In the genomic region with DNA sequence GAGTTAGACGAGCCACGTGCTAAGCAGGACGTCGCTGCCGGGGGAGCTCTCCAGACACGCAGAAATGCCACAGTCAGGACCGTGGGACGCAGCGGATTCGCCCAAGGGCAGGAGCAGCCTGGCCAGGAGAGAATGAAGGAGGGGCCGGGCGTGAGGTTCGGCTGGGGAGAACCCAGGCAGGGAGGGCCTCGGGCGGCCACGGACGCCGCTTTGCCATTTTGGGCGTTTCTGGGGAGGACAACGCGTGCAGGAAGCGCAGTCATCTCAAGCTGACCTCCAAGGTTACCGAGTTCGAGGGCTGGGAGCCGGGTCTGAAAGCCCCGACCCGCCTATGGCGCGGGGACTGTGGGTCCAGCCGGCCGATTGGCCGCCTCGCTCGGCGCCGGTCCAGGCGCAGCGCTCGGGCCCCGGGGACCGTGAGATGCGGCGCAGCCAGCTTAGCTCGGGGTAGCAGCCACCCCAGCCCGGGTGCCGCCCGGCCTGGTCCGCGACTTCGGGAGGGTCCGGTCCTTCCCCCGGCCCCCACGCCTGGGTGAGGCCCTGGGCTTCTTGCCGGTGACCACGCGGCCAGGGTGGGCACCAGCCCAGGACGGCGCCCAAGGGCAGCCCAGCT, we compare ENCODE assay signal across 8 cellular contexts. TPM values are rescaled to one million over a fixed set of nuclear protein-coding genes. Genes with fewer than 3 reads are reported as not detected.
DNase-seq lines count a peak whose midpoint lies in the region; ATAC-seq and TF ChIP-seq lines count a peak whose summit lies in the region.

No MANE protein-coding gene starts in this region.

- peaks cover 18% of the 10 kb centered on the region for H3K79me2 ChIP-seq in Karpas-422 (ENCODE audit: low read length)
- H3K79me2 ChIP-seq in trophoblast cell (ENCODE audit: control insufficient read depth, insufficient read depth, low read length, poor library complexity) = peaks cover 7% of the 10 kb centered on the region

- H2BK5ac ChIP-seq in trophoblast cell (ENCODE audit: low read depth, low read length, poor library complexity) = peak overlapping the region; percentile 18

- peak overlapping the region; percentile 92 for H3K4me3 Mint-ChIP-seq in activated T-helper 2 cell treated with anti-CD3 and anti-CD28 coated beads, Interferon-gamma antibody, Interleukin-2, Interleukin-4, amounts not matched to agents 10 μg/mL and 5 μg/mL and 100 μg/mL, durations not matched to agents 14 hours and 24 hours and 36 hours (ENCODE audit: low read depth)

- H3K4me2 ChIP-seq in Karpas-422 (ENCODE audit: low read depth, low read length, poor library complexity, severe bottlenecking) = peak overlapping the region; percentile 97
- H3K4me2 ChIP-seq in trophoblast cell (ENCODE audit: low read length) = peak overlapping the region; percentile 85

- peaks cover 34% of the 10 kb centered on the region for H3K4me1 Mint-ChIP-seq in activated T-helper 2 cell treated with anti-CD3 and anti-CD28 coated beads, Interferon-gamma antibody, Interleukin-2, Interleukin-4, amounts not matched to agents 10 μg/mL and 5 μg/mL and 100 μg/mL, durations not matched to agents 14 hours and 24 hours and 36 hours (ENCODE audit: low read depth)

- no peak overlapping the region for H2AK5ac ChIP-seq in trophoblast cell (ENCODE audit: low read length)

- H3K9ac ChIP-seq in Karpas-422 (ENCODE audit: low read length) = peak overlapping the region; percentile 92
- peak overlapping the region; percentile 84 for H3K9ac ChIP-seq in trophoblast cell (ENCODE audit: low read length)

- intact Hi-C loops in activated T-helper 2 cell treated with anti-CD3 and anti-CD28 coated beads, Interferon-gamma antibody, Interleukin-2, Interleukin-4, amounts not matched to agents 10 μg/mL and 5 μg/mL and 100 μg/mL, durations not matched to agents 14 hours and 24 hours and 36 hours (cut with micrococcal nuclease) = loop anchor here (1.0 to 5.0 kb wide), 4 partner anchors 16 to 151 kb away; a partner anchor contains a TSS

- no peaks in the 10 kb centered on the region for H3K27me3 ChIP-seq in AG04450 (ENCODE audit: control insufficient read depth, insufficient read depth, low read length)
- no peaks in the 10 kb centered on the region for H3K27me3 ChIP-seq in Karpas-422 (ENCODE audit: low read length)
- H3K27me3 ChIP-seq in gastroesophageal sphincter = no peaks in the 10 kb centered on the region
- H3K27me3 ChIP-seq in trophoblast cell (ENCODE audit: insufficient read depth, low read length) = no peaks in the 10 kb centered on the region

- H3K36me3 ChIP-seq in Karpas-422 (ENCODE audit: insufficient read depth, low read length) (no peaks in the 10 kb centered on the region), gastroesophageal sphincter (peaks cover 0 to 48% of the 10 kb centered on the region in 2 donors), trophoblast cell (ENCODE audit: control insufficient read depth in 1 of 2, insufficient read depth in 2 of 2, low read length in 2 of 2) (peaks cover 4 to 8% of the 10 kb centered on the region in 2 experiments)

- H2BK12ac ChIP-seq in trophoblast cell (ENCODE audit: low read length) = no peak overlapping the region

- no peaks in the 10 kb centered on the region for H3K9me2 ChIP-seq in Karpas-422 (replicated peaks; ENCODE audit: insufficient read depth, low read length)

- H3K9me3 ChIP-seq in AG04450 (ENCODE audit: control insufficient read depth, insufficient read depth, low read length) = no peaks in the 10 kb centered on the region
- no peaks in the 10 kb centered on the region for H3K9me3 ChIP-seq in Karpas-422 (ENCODE audit: low read length)
- no peaks in the 10 kb centered on the region for H3K9me3 ChIP-seq in gastroesophageal sphincter
- peaks cover 3% of the 10 kb centered on the region for H3K9me3 ChIP-seq in trophoblast cell (ENCODE audit: insufficient read depth, low read depth, low read length)

- peak; percentile 6 for ATAC-seq in GM21390 (IDR thresholded peaks at IDR 0.05; ENCODE audit: unreplicated experiment)
- peak; percentile 15 for ATAC-seq in gastroesophageal sphincter
- no peak for ATAC-seq in GM18868 (IDR thresholded peaks at IDR 0.05; ENCODE audit: unreplicated experiment)

- H2BK120ac ChIP-seq in trophoblast cell (ENCODE audit: insufficient read depth, low read length, poor library complexity) = peak overlapping the region; percentile 58

- H4K12ac ChIP-seq in trophoblast cell (ENCODE audit: low read depth, low read length) = peak overlapping the region; percentile 45

- H3K4me3 ChIP-seq in AG04450 (ENCODE audit: low read depth, low read length) = peak overlapping the region; percentile 76
- peak overlapping the region; percentile 82 for H3K4me3 ChIP-seq in Karpas-422 (ENCODE audit: low read length)
- peak overlapping the region; percentile 56 to 61 for H3K4me3 ChIP-seq in gastroesophageal sphincter
- H3K4me3 ChIP-seq in trophoblast cell (ENCODE audit: low read depth, low read length) = peak overlapping the region; percentile 67

- TF ChIP-seq CTCF in AG04450 (IDR thresholded peaks at IDR 0.05; ENCODE audit: low read depth, low read length) = no peak
- TF ChIP-seq CTCF in gastroesophageal sphincter (IDR thresholded peaks at IDR 0.05) = no peak

- H3K4me1 ChIP-seq in Karpas-422 (ENCODE audit: low read length) (peaks cover 58% of the 10 kb centered on the region), gastroesophageal sphincter (peaks cover 0 to 66% (median 14%) of the 10 kb centered on the region in 3 donors), trophoblast cell (ENCODE audit: control insufficient read depth in 1 of 2, insufficient read depth in 2 of 2, low read length in 2 of 2) (peaks cover 10 to 12% of the 10 kb centered on the region in 2 experiments)

- H3K27ac ChIP-seq in AG04450 (ENCODE audit: low read depth, low read length) (peak overlapping the region; percentile 65), Karpas-422 (ENCODE audit: low read length) (peak overlapping the region; percentile 93), gastroesophageal sphincter (peak overlapping the region; percentile 92 to 99 (median 96)), trophoblast cell (ENCODE audit: low read depth, low read length) (peak overlapping the region; percentile 58)

- peaks cover 12% of the 10 kb centered on the region for H3K79me1 ChIP-seq in trophoblast cell (ENCODE audit: low read length)

- no peaks in the 10 kb centered on the region for H4K20me1 ChIP-seq in Karpas-422 (ENCODE audit: insufficient read depth, low read depth, low read length)

- no peak overlapping the region for H3K4ac ChIP-seq in trophoblast cell (ENCODE audit: low read depth, low read length)

- H2AFZ ChIP-seq in Karpas-422 (ENCODE audit: low read length) (no peak overlapping the region), trophoblast cell (ENCODE audit: insufficient read depth, low read length, poor library complexity) (peak overlapping the region; percentile 68)

- CTCF ChIA-PET in AG04450 (lab: Charles Lee) = interaction anchor here (0.6 to 1.7 kb wide), 5 partner anchors 18 to 313 kb away, joined by 4 to 7 read pairs (median 5); no protein-coding TSS in a partner anchor

- TF ChIP-seq EP300 in gastroesophageal sphincter (IDR thresholded peaks at IDR 0.05) = no peak

- WGBS in gastroesophageal sphincter (ENCODE audit: low coverage in 1 of 2), 2 donors = 0 to 2% methylated on average over 11 to 26 of the region's 58 CpGs
- WGBS in trophoblast cell (ENCODE audit: extremely low coverage, insufficient coverage, insufficient read length) = no CpG with 5 or more reads among the region's 58 CpGs

- no peaks in the 10 kb centered on the region for H3K27me3 Mint-ChIP-seq in activated T-helper 2 cell treated with anti-CD3 and anti-CD28 coated beads, Interferon-gamma antibody, Interleukin-2, Interleukin-4, amounts not matched to agents 10 μg/mL and 5 μg/mL and 100 μg/mL, durations not matched to agents 14 hours and 24 hours and 36 hours (ENCODE audit: low read depth)

- no peak overlapping the region for H3K23ac ChIP-seq in trophoblast cell (ENCODE audit: low read length)

- H3K14ac ChIP-seq in trophoblast cell (ENCODE audit: low read length) = peak overlapping the region; percentile 38

- peak overlapping the region; percentile 73 for H4K8ac ChIP-seq in trophoblast cell (ENCODE audit: low read depth, low read length)

- H4K91ac ChIP-seq in trophoblast cell (ENCODE audit: low read depth, low read length) = peak overlapping the region; percentile 71

- peak overlapping the region; percentile 88 for H3K27ac Mint-ChIP-seq in activated T-helper 2 cell treated with anti-CD3 and anti-CD28 coated beads, Interferon-gamma antibody, Interleukin-2, Interleukin-4, amounts not matched to agents 10 μg/mL and 5 μg/mL and 100 μg/mL, durations not matched to agents 14 hours and 24 hours and 36 hours

- H3K36me3 Mint-ChIP-seq in activated T-helper 2 cell treated with anti-CD3 and anti-CD28 coated beads, Interferon-gamma antibody, Interleukin-2, Interleukin-4, amounts not matched to agents 10 μg/mL and 5 μg/mL and 100 μg/mL, durations not matched to agents 14 hours and 24 hours and 36 hours (ENCODE audit: low read depth) = peaks cover 25% of the 10 kb centered on the region

- DNase-seq in AG04450 (ENCODE audit: low read depth, low spot score) (no peak), Karpas-422 (no peak), trophoblast cell (peak; percentile 66 to 68), NCI-H524 (lab: John Stamatoyannopoulos, UW) (no peak)
- DNase-seq in activated T-helper 2 cell treated with anti-CD3 and anti-CD28 coated beads, Interferon-gamma antibody, Interleukin-2, Interleukin-4, amounts not matched to agents 10 μg/mL and 5 μg/mL and 100 μg/mL, durations not matched to agents 14 hours and 24 hours and 36 hours (ENCODE audit: low spot score) = peak; percentile 40

- POLR2A ChIA-PET in AG04450 (lab: Yijun Ruan, JAX) = interaction anchor here (0.6 to 2.1 kb wide), 13 partner anchors 13 to 393 kb away, joined by 3 to 12 read pairs (median 4); a partner anchor contains a TSS

- H3K18ac ChIP-seq in trophoblast cell (ENCODE audit: low read length) = peak overlapping the region; percentile 5

- H3K9me3 Mint-ChIP-seq in activated T-helper 2 cell treated with anti-CD3 and anti-CD28 coated beads, Interferon-gamma antibody, Interleukin-2, Interleukin-4, amounts not matched to agents 10 μg/mL and 5 μg/mL and 100 μg/mL, durations not matched to agents 14 hours and 24 hours and 36 hours = no peaks in the 10 kb centered on the region

- TF ChIP-seq POLR2A in gastroesophageal sphincter (IDR thresholded peaks at IDR 0.05) = no peak

RNA-seq across cellular contexts. Expression of a gene that starts 0.8 kb away (rescaled TPM):
- 40.8 and 50.2 TPM in 2 replicates for polyA plus RNA-seq in AG04450 (2011; rRNA removed)
- polyA minus RNA-seq in AG04450 (2011; rRNA and poly(A)+ RNA removed) = 34.0 and 46.6 TPM in 2 replicates
- 28.9 and 58.1 TPM in 2 replicates for total RNA-seq in Karpas-422 (2014; rRNA removed; shearing (Covaris generic); ENCODE audit: low replicate concordance)
- total RNA-seq in activated T-helper 2 cell treated with anti-CD3 and anti-CD28 coated beads, Interferon-gamma antibody, Interleukin-2, Interleukin-4, amounts not matched to agents 10 μg/mL and 5 μg/mL and 100 μg/mL, durations not matched to agents 14 hours and 24 hours and 36 hours = 47.5 and 52.2 TPM in 2 replicates
- 10 to 100 TPM; 26.1 to 30.2 (median 29.3) TPM for total RNA-seq in gastroesophageal sphincter
- polyA plus RNA-seq in trophoblast cell (2013) = 36.5 and 37.4 TPM in 2 replicates

RNA-seq across cellular contexts. Expression of a gene that starts 8.7 kb away (rescaled TPM):
- 5.1 and 6.3 TPM in 2 replicates for polyA plus RNA-seq in AG04450 (2011; rRNA removed)
- 4.1 and 4.2 TPM in 2 replicates for polyA minus RNA-seq in AG04450 (2011; rRNA and poly(A)+ RNA removed)
- 15.1 and 26.2 TPM in 2 replicates for total RNA-seq in Karpas-422 (2014; rRNA removed; shearing (Covaris generic); ENCODE audit: low replicate concordance)
- total RNA-seq in activated T-helper 2 cell treated with anti-CD3 and anti-CD28 coated beads, Interferon-gamma antibody, Interleukin-2, Interleukin-4, amounts not matched to agents 10 μg/mL and 5 μg/mL and 100 μg/mL, durations not matched to agents 14 hours and 24 hours and 36 hours = 20.0 and 22.3 TPM in 2 replicates
- 1 to 10 TPM; 4.2 to 7.3 (median 6.0) TPM for total RNA-seq in gastroesophageal sphincter
- 5.1 and 5.5 TPM in 2 replicates for polyA plus RNA-seq in trophoblast cell (2013)

RNA-seq across cellular contexts. Expression of a gene that starts 15.7 kb away (rescaled TPM):
- polyA plus RNA-seq in AG04450 (2011; rRNA removed) = 1.5 and 1.8 TPM in 2 replicates
- polyA minus RNA-seq in AG04450 (2011; rRNA and poly(A)+ RNA removed) = 0.91 and 1.1 TPM in 2 replicates
- 18.6 and 53.2 TPM in 2 replicates for total RNA-seq in Karpas-422 (2014; rRNA removed; shearing (Covaris generic); ENCODE audit: low replicate concordance)
- total RNA-seq in activated T-helper 2 cell treated with anti-CD3 and anti-CD28 coated beads, Interferon-gamma antibody, Interleukin-2, Interleukin-4, amounts not matched to agents 10 μg/mL and 5 μg/mL and 100 μg/mL, durations not matched to agents 14 hours and 24 hours and 36 hours = 26.5 and 27.1 TPM in 2 replicates
- total RNA-seq in gastroesophageal sphincter = 1 to 10 TPM in 1 of 4 donors, under 1 TPM in 3; 0.13 to 1.3 (median 0.19) TPM
- 9.0 and 9.1 TPM in 2 replicates for polyA plus RNA-seq in trophoblast cell (2013)

RNA-seq across cellular contexts. Expression of a gene that starts 28.5 kb away (rescaled TPM):
- polyA plus RNA-seq in AG04450 (2011; rRNA removed) = 30.6 and 52.6 TPM in 2 replicates
- 19.2 and 32.2 TPM in 2 replicates for polyA minus RNA-seq in AG04450 (2011; rRNA and poly(A)+ RNA removed)
- 114 and 237 TPM in 2 replicates for total RNA-seq in Karpas-422 (2014; rRNA removed; shearing (Covaris generic); ENCODE audit: low replicate concordance)
- 318 and 321 TPM in 2 replicates for total RNA-seq in activated T-helper 2 cell treated with anti-CD3 and anti-CD28 coated beads, Interferon-gamma antibody, Interleukin-2, Interleukin-4, amounts not matched to agents 10 μg/mL and 5 μg/mL and 100 μg/mL, durations not matched to agents 14 hours and 24 hours and 36 hours
- 100 to 1,000 TPM in 3 of 4 donors, 10 to 100 TPM in 1; 74.5 to 124 (median 111) TPM for total RNA-seq in gastroesophageal sphincter
- polyA plus RNA-seq in trophoblast cell (2013) = 11.0 and 12.4 TPM in 2 replicates

RNA-seq across cellular contexts. Expression of a gene that starts 32.2 kb away (rescaled TPM):
- not detected in 2 replicates for polyA plus RNA-seq in AG04450 (2011; rRNA removed)
- polyA minus RNA-seq in AG04450 (2011; rRNA and poly(A)+ RNA removed) = not detected in 2 replicates
- total RNA-seq in Karpas-422 (2014; rRNA removed; shearing (Covaris generic); ENCODE audit: low replicate concordance) = not detected in 2 replicates
- total RNA-seq in activated T-helper 2 cell treated with anti-CD3 and anti-CD28 coated beads, Interferon-gamma antibody, Interleukin-2, Interleukin-4, amounts not matched to agents 10 μg/mL and 5 μg/mL and 100 μg/mL, durations not matched to agents 14 hours and 24 hours and 36 hours = not detected in 2 replicates
- 1 to 10 TPM in 1 of 4 donors, under 1 TPM in 1, not detected in 2; 0.58 to 1.6 TPM for total RNA-seq in gastroesophageal sphincter
- polyA plus RNA-seq in trophoblast cell (2013) = 1.2 TPM in 2 replicates

Comparison
In these comparisons a context has a peak if more than half of its experiments do, and no peak if none do; other contexts are left out.
1. DNase-seq: peak in activated T-helper 2 cell treated with anti-CD3 and anti-CD28 coated beads, Interferon-gamma antibody, Interleukin-2, Interleukin-4, amounts not matched to agents 10 μg/mL and 5 μg/mL and 100 μg/mL, durations not matched to agents 14 hours and 24 hours and 36 hours (single experiment) and trophoblast cell (2 of 2); none in AG04450 (single experiment), Karpas-422 (single experiment) and NCI-H524 (0 of 2).
2. Peak in every context shown above with its lines, with median percentiles within 50 percentile points of each other: H3K27ac ChIP-seq and H3K4me3 ChIP-seq.